17 cellular contexts compared by ENCODE assay signal in the genomic region with DNA sequence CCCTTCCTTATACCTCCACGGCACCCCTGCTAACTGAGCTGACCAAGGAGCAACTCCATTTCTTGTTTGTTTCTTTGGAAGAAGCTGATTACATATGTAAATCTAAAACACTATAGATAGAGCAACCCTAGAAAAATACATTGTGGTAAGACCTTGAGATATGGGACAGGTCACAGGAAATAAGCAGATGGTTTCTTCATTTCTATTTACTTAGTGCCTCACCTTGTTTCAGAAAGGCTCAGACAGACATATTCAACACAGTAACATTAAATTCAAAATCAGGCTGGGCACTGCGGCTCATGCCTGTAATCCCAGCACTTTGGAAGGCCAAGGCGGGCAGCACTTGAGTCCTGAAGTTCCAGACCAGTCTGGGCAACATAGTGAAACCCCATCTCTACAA. TPM values are rescaled to one million over a fixed set of nuclear protein-coding genes. Genes with fewer than 3 reads are reported as not detected.
DNase-seq lines count a peak whose midpoint lies in the region; ATAC-seq and TF ChIP-seq lines count a peak whose summit lies in the region.
"Had no signal": no experiment of that assay in that cellular context is flagged by ENCODE, and none has a peak within 500 bp of the region (broad histone marks: within the 10 kb centered on the region; RNA-seq: fewer than 3 reads in every experiment).

No MANE protein-coding gene starts in this region.

- peaks cover 17% of the 10 kb centered on the region for H3K36me3 ChIP-seq in CD4-positive, alpha-beta memory T cell (ENCODE audit: insufficient read depth, low read length)
- H3K36me3 ChIP-seq in KMS-11 (ENCODE audit: insufficient read depth) (no peaks in the 10 kb centered on the region), Peyer's patch (peaks cover 0 to 49% (median 0%) of the 10 kb centered on the region in 3 donors)
- H3K36me3 ChIP-seq: ovary had no signal

- no peak overlapping the region for H3K4me3 ChIP-seq in CD4-positive, alpha-beta memory T cell (ENCODE audit: low read length in 2 of 2)
- H3K4me3 ChIP-seq in KMS-11 (IDR thresholded peaks at IDR 0.05; ENCODE audit: insufficient read depth, low read depth, low read length), result no peak overlapping the region
- no peak overlapping the region for H3K4me3 ChIP-seq in Peyer's patch
- H3K4me3 ChIP-seq: BLaER1, ovary, skin epidermis had no signal

- H3K9me3 ChIP-seq in CD4-positive, alpha-beta memory T cell (ENCODE audit: control insufficient read depth in 1 of 2, low read length in 2 of 2), result peaks cover 0 to 3% of the 10 kb centered on the region in 2 donors
- H3K9me3 ChIP-seq in Peyer's patch, result no peaks in the 10 kb centered on the region
- H3K9me3 ChIP-seq: ovary had no signal

- TF ChIP-seq CTCF in KMS-11 (conservative IDR thresholded peaks at IDR 0.05; ENCODE audit: low read depth, low read length), result no peak
- TF ChIP-seq CTCF in Peyer's patch (IDR thresholded peaks at IDR 0.05), result no peak

- peaks cover 0 to 6% (median 1%) of the 10 kb centered on the region in 8 donors for H3K9me3 Mint-ChIP-seq in CD4-positive, alpha-beta memory T cell
- H3K9me3 Mint-ChIP-seq in activated naive CD8-positive, alpha-beta T cell treated with anti-CD3 and anti-CD28 coated beads for 36 hours, result peaks cover 10% of the 10 kb centered on the region
- H3K9me3 Mint-ChIP-seq in naive thymus-derived CD8-positive, alpha-beta T cell, result peaks cover 0 to 10% (median 0%) of the 10 kb centered on the region in 9 donors

- no peak for DNase-seq in CD4-positive, alpha-beta memory T cell
- no peak for DNase-seq in activated naive CD8-positive, alpha-beta T cell treated with anti-CD3 and anti-CD28 coated beads for 36 hours
- DNase-seq in naive thymus-derived CD8-positive, alpha-beta T cell, result no peak
- no peak for DNase-seq in NCI-H345 (lab: John Stamatoyannopoulos, UW)
- DNase-seq in Peyer's patch, result no peak
- DNase-seq in kidney tubule cell (ENCODE audit: low spot score), result no peak
- DNase-seq: effector CD8-positive, alpha-beta T cell; kidney glomerular epithelial cell; NCI-H2081; NCI-H524; ovary; stimulated activated CD4-positive, alpha-beta T cell treated with anti-CD3 and anti-CD28 coated beads, Interleukin-4, amount 100 ng/mL, for 24 hours; trophoblast cell had no signal

- no peak overlapping the region for H3K27ac ChIP-seq in CD4-positive, alpha-beta memory T cell (ENCODE audit: low read depth, low read length)
- H3K27ac ChIP-seq in KMS-11 (peak overlapping the region; percentile 2; the same call in 1 of the 2 replicates), Peyer's patch (no peak overlapping the region)
- H3K27ac ChIP-seq: BLaER1, ovary had no signal

- POLR2A ChIA-PET in CD4-positive, alpha-beta memory T cell (lab: Charles Lee; ENCODE audit: partially characterized antibody), result no interaction called here
- POLR2A ChIA-PET in naive thymus-derived CD8-positive, alpha-beta T cell (lab: Charles Lee), result no interaction called here

- H3K9ac ChIP-seq in KMS-11, result no peak overlapping the region
- H3K9ac ChIP-seq: BLaER1 had no signal

- no peaks in the 10 kb centered on the region for H3K27me3 ChIP-seq in CD4-positive, alpha-beta memory T cell (ENCODE audit: insufficient read depth, low read length)
- H3K27me3 ChIP-seq in KMS-11 (ENCODE audit: insufficient read depth, low read depth) (no peaks in the 10 kb centered on the region), Peyer's patch (no peaks in the 10 kb centered on the region)
- H3K27me3 ChIP-seq: BLaER1, ovary had no signal

- H4K20me1 ChIP-seq in KMS-11 (ENCODE audit: insufficient read depth), result no peaks in the 10 kb centered on the region

- H3K27ac Mint-ChIP-seq in CD4-positive, alpha-beta memory T cell, result peak overlapping the region; percentile 63 to 92 (median 79)
- peak overlapping the region; percentile 62 for H3K27ac Mint-ChIP-seq in activated naive CD8-positive, alpha-beta T cell treated with anti-CD3 and anti-CD28 coated beads for 36 hours
- peak overlapping the region in 9 of 10 donors; percentile 9 to 90 (median 73) for H3K27ac Mint-ChIP-seq in naive thymus-derived CD8-positive, alpha-beta T cell

- intact Hi-C loops in CD4-positive, alpha-beta memory T cell (cut with micrococcal nuclease), result no loop called here

- peak overlapping the region in 1 of 8 donors; percentile 9 for H3K4me3 Mint-ChIP-seq in CD4-positive, alpha-beta memory T cell
- H3K4me3 Mint-ChIP-seq in activated naive CD8-positive, alpha-beta T cell treated with anti-CD3 and anti-CD28 coated beads for 36 hours, result no peak overlapping the region
- no peak overlapping the region for H3K4me3 Mint-ChIP-seq in naive thymus-derived CD8-positive, alpha-beta T cell

- no peak for TF ChIP-seq POLR2A in Peyer's patch (IDR thresholded peaks at IDR 0.05)

- no peak overlapping the region for H2AFZ ChIP-seq in KMS-11 (ENCODE audit: low read depth)

- ATAC-seq in naive thymus-derived CD8-positive, alpha-beta T cell, result no peak
- no peak for ATAC-seq in HG03139 (IDR thresholded peaks at IDR 0.05; ENCODE audit: unreplicated experiment)

- no peaks in the 10 kb centered on the region for H3K27me3 Mint-ChIP-seq in CD4-positive, alpha-beta memory T cell
- no peaks in the 10 kb centered on the region for H3K27me3 Mint-ChIP-seq in activated naive CD8-positive, alpha-beta T cell treated with anti-CD3 and anti-CD28 coated beads for 36 hours
- no peaks in the 10 kb centered on the region for H3K27me3 Mint-ChIP-seq in naive thymus-derived CD8-positive, alpha-beta T cell

- peaks cover 44% of the 10 kb centered on the region; the same call in 1 of the 2 replicates for H3K79me2 ChIP-seq in KMS-11 (ENCODE audit: insufficient read depth, low read depth)

- peaks cover 57 to 76% of the 10 kb centered on the region in 2 donors for H3K36me3 Mint-ChIP-seq in CD4-positive, alpha-beta memory T cell
- peaks cover 55% of the 10 kb centered on the region for H3K36me3 Mint-ChIP-seq in activated naive CD8-positive, alpha-beta T cell treated with anti-CD3 and anti-CD28 coated beads for 36 hours
- H3K36me3 Mint-ChIP-seq in naive thymus-derived CD8-positive, alpha-beta T cell, result peaks cover 19 to 82% (median 33%) of the 10 kb centered on the region in 3 donors

- H3K4me1 Mint-ChIP-seq in CD4-positive, alpha-beta memory T cell, result peaks cover 37 to 93% (median 66%) of the 10 kb centered on the region in 4 donors
- peaks cover 45% of the 10 kb centered on the region for H3K4me1 Mint-ChIP-seq in activated naive CD8-positive, alpha-beta T cell treated with anti-CD3 and anti-CD28 coated beads for 36 hours
- H3K4me1 Mint-ChIP-seq in naive thymus-derived CD8-positive, alpha-beta T cell, result peaks cover 39 to 82% (median 67%) of the 10 kb centered on the region in 4 donors

- CTCF ChIA-PET in CD4-positive, alpha-beta memory T cell (lab: Charles Lee; ENCODE audit: partially characterized antibody), result interaction anchor here (1.3 kb wide), 1 partner anchor 26 kb away, joined by 3 read pairs; no protein-coding TSS in a partner anchor

- peaks cover 25% of the 10 kb centered on the region for H3K4me1 ChIP-seq in CD4-positive, alpha-beta memory T cell (ENCODE audit: insufficient read depth, low read length)
- H3K4me1 ChIP-seq in KMS-11 (ENCODE audit: low read depth, poor library complexity, severe bottlenecking), result peaks cover 61% of the 10 kb centered on the region
- H3K4me1 ChIP-seq in Peyer's patch, result peaks cover 0 to 16% (median 0%) of the 10 kb centered on the region in 4 donors

- peak overlapping the region; percentile 11; the same call in 1 of the 2 replicates for H3K4me2 ChIP-seq in KMS-11
- H3K4me2 ChIP-seq: BLaER1 had no signal

RNA-seq across cellular contexts. Expression of a gene that starts 47.3 kb away (rescaled TPM):
- total RNA-seq in CD4-positive, alpha-beta memory T cell, result 10 to 100 TPM; 66.7 to 70.4 TPM
- 10 to 100 TPM; 72.6 to 87.2 TPM for polyA plus RNA-seq in CD4-positive, alpha-beta memory T cell
- total RNA-seq in activated naive CD8-positive, alpha-beta T cell treated with anti-CD3 and anti-CD28 coated beads for 36 hours, result 10 to 100 TPM; 49.1 to 61.4 TPM
- total RNA-seq in naive thymus-derived CD8-positive, alpha-beta T cell, result 10 to 100 TPM; 62.6 to 77.1 TPM
- polyA plus RNA-seq in naive thymus-derived CD8-positive, alpha-beta T cell, result 10 to 100 TPM; 72.7 to 80.7 (median 78.3) TPM
- total RNA-seq in Peyer's patch, result 10 to 100 TPM; 28.0 to 42.8 (median 39.2) TPM
